Comparison of ENCODE assay signal across 7 cellular contexts in genomic region chr10:73999703-74000102, GRCh38. TPM values are rescaled to one million over a fixed set of nuclear protein-coding genes. Genes with fewer than 3 reads are reported as not detected.
DNase-seq lines count a peak whose midpoint lies in the region; ATAC-seq, FAIRE-seq and TF ChIP-seq lines count a peak whose summit lies in the region.

No MANE protein-coding gene starts in this region.

- CTCF ChIA-PET in IMR-90 (lab: Yijun Ruan, JAX): interaction anchor here (0.6 to 2.4 kb wide), 8 partner anchors 11 to 123 kb away, joined by 3 to 14 read pairs (median 4); no protein-coding TSS in a partner anchor

- peaks cover 0 to 37% of the 10 kb centered on the region in 2 experiments; a peak in 2 of 4 replicates for H3K79me1 ChIP-seq in IMR-90 (ENCODE audit: low read depth in 1 of 2, low read length in 2 of 2)

- H2BK20ac ChIP-seq in IMR-90 (ENCODE audit: low read depth, low read length): no peak overlapping the region

- H4K5ac ChIP-seq in IMR-90 (ENCODE audit: low read depth, low read length): no peak overlapping the region

- H2BK5ac ChIP-seq in IMR-90 (ENCODE audit: low read depth, low read length, poor library complexity, severe bottlenecking): peak overlapping the region; percentile 92

- no peaks in the 10 kb centered on the region for H3K27me3 ChIP-seq in IMR-90 (ENCODE audit: control insufficient read depth, insufficient read depth, low read length)
- peaks cover 0 to 4% (median 0%) of the 10 kb centered on the region in 5 donors for H3K27me3 ChIP-seq in subcutaneous abdominal adipose tissue (ENCODE audit: control insufficient read depth in 5 of 5, insufficient read depth in 4 of 5, low read length in 5 of 5)

- H3K9me3 ChIP-seq in IMR-90 (ENCODE audit: control insufficient read depth, insufficient read depth, low read length) (no peaks in the 10 kb centered on the region), subcutaneous abdominal adipose tissue (ENCODE audit: control insufficient read depth in 5 of 5, low read length in 5 of 5) (peaks cover 0 to 2% (median 0%) of the 10 kb centered on the region in 5 donors)

- H3K9ac ChIP-seq in IMR-90 (ENCODE audit: low read depth, low read length) (peak overlapping the region; percentile 99), subcutaneous abdominal adipose tissue (ENCODE audit: low read length in 5 of 5) (peak overlapping the region; percentile 93 to 98 (median 97))

- peak overlapping the region; percentile 100 for H3K14ac ChIP-seq in IMR-90 (replicated peaks; ENCODE audit: low read depth, low read length)

- no peak overlapping the region for H2AFZ ChIP-seq in IMR-90 (replicated peaks; ENCODE audit: low read length, poor library complexity)

- no peak for ATAC-seq in IMR-90 (ENCODE audit: low read depth)
- ATAC-seq in HG03354 (IDR thresholded peaks at IDR 0.05; ENCODE audit: poor library complexity, severe bottlenecking, unreplicated experiment): no peak

- no peak for TF ChIP-seq POLR2A in IMR-90 (IDR thresholded peaks at IDR 0.05; ENCODE audit: low read depth, low read length)
- no peak for TF ChIP-seq POLR2A in erythroblast (IDR thresholded peaks at IDR 0.05; ENCODE audit: low read length)
- no peak for TF ChIP-seq POLR2A in H54 (IDR thresholded peaks at IDR 0.05; ENCODE audit: low read depth, low read length)

- POLR2A ChIA-PET in IMR-90 (lab: Charles Lee; ENCODE audit: unreplicated experiment): interaction anchor here (0.5 to 2.5 kb wide), 8 partner anchors 12 to 112 kb away, joined by 3 to 16 read pairs (median 9); no protein-coding TSS in a partner anchor

- peak overlapping the region; percentile 49; the same call in 1 of the 3 replicates for H2BK15ac ChIP-seq in IMR-90 (ENCODE audit: low read depth, low read length)

- peak overlapping the region; percentile 92 for H3K4me3 ChIP-seq in IMR-90 (ENCODE audit: insufficient read depth, low read depth, low read length)
- H3K4me3 ChIP-seq in astrocyte of the cerebellum (ENCODE audit: low read depth, low read length): peak overlapping the region; percentile 74
- H3K4me3 ChIP-seq in subcutaneous abdominal adipose tissue (ENCODE audit: low read depth in 1 of 5, low read length in 5 of 5): peak overlapping the region; percentile 96 to 100 (median 98)

- WGBS in IMR-90 (ENCODE audit: extremely low coverage in 2 of 2, insufficient read length in 1 of 2), 2 experiments: no CpG with 5 or more reads among the region's 1 CpG

- peak overlapping the region; percentile 83 for H3K4me2 ChIP-seq in IMR-90 (ENCODE audit: low read depth, low read length)

- dilution Hi-C loops in IMR-90 (cut with HindIII; ENCODE audit: low sequenced_read_pairs, unreplicated experiment): no loop called here

- in situ Hi-C loops in IMR-90 (cut with MboI; ENCODE audit: low sequenced_read_pairs): no loop called here
- in situ Hi-C loops in astrocyte of the cerebellum (cut with HindIII; ENCODE audit: low sequenced_read_pairs): no loop called here

- peak overlapping the region; percentile 76 to 93; a peak in 2 of 4 replicates for H4K8ac ChIP-seq in IMR-90 (ENCODE audit: low read depth in 2 of 2, low read length in 2 of 2)

- H4K20me1 ChIP-seq in IMR-90 (ENCODE audit: insufficient read depth, low read length): peaks cover 66% of the 10 kb centered on the region

- FAIRE-seq in H54 (lab: Jason Lieb, UNC): no peak

- peak overlapping the region; percentile 94 for H4K91ac ChIP-seq in IMR-90 (ENCODE audit: insufficient read depth, low read depth, low read length)

- H3K56ac ChIP-seq in IMR-90 (ENCODE audit: extremely low read depth, insufficient read depth, low read length): peak overlapping the region; percentile 97

- TF ChIP-seq CTCF in IMR-90 (conservative IDR thresholded peaks at IDR 0.05; ENCODE audit: low read depth, low read length) (no peak), astrocyte of the cerebellum (IDR thresholded peaks at IDR 0.05; ENCODE audit: low read depth, low read length, missing control alignments) (no peak)

- H3K9me1 ChIP-seq in IMR-90 (ENCODE audit: insufficient read depth, low read length): peaks cover 13% of the 10 kb centered on the region

- H3K4ac ChIP-seq in IMR-90 (ENCODE audit: low read depth, low read length): peak overlapping the region; percentile 98

- H2AK9ac ChIP-seq in IMR-90 (replicated peaks; ENCODE audit: low read depth, low read length, poor library complexity): peak overlapping the region; percentile 99

- BruUV-seq in IMR-90 (replicated peaks; lab: Mats Ljungman, UMichigan): TSS peak; percentile 45

- H3K4me1 ChIP-seq in IMR-90 (ENCODE audit: control insufficient read depth, insufficient read depth, low read length) (peaks cover 7% of the 10 kb centered on the region; the same call in 1 of the 2 replicates), subcutaneous abdominal adipose tissue (ENCODE audit: control insufficient read depth in 5 of 5, insufficient read depth in 5 of 5, low read length in 5 of 5) (peaks cover 18 to 42% (median 35%) of the 10 kb centered on the region in 5 donors)

- H2BK120ac ChIP-seq in IMR-90 (ENCODE audit: low read depth, low read length): peak overlapping the region; percentile 77; the same call in 1 of the 2 replicates

- H3K18ac ChIP-seq in IMR-90 (ENCODE audit: low read depth, low read length): peak overlapping the region; percentile 40; the same call in 1 of the 2 replicates

- no peak for TF ChIP-seq RAD21 in IMR-90 (IDR thresholded peaks at IDR 0.05; ENCODE audit: low read length)

- H3K36me3 ChIP-seq in IMR-90 (ENCODE audit: control insufficient read depth, insufficient read depth, low read length) (peaks cover 16% of the 10 kb centered on the region), subcutaneous abdominal adipose tissue (ENCODE audit: control insufficient read depth in 5 of 5, insufficient read depth in 5 of 5, low read length in 5 of 5) (no peaks in the 10 kb centered on the region)

- H3K27ac ChIP-seq in IMR-90 (ENCODE audit: insufficient read depth, low read length) (peak overlapping the region; percentile 99), subcutaneous abdominal adipose tissue (ENCODE audit: low read depth, low read length) (peak overlapping the region; percentile 99)

- DNase-seq in IMR-90 (peak; percentile 59), astrocyte of the cerebellum (ENCODE audit: low read depth) (no peak), iris pigment epithelial cell (ENCODE audit: low read depth) (peak; percentile 70), erythroblast (lab: John Stamatoyannopoulos, UW) (no peak), H54 (ENCODE audit: insufficient read length, low spot score) (no peak)

- intact Hi-C loops in IMR-90 (cut with micrococcal nuclease): loop anchor here (1.0 to 5.0 kb wide), 4 partner anchors 36 to 113 kb away; no protein-coding TSS in a partner anchor

- H3K23ac ChIP-seq in IMR-90 (ENCODE audit: low read depth, low read length): peak overlapping the region; percentile 90

- peak overlapping the region; percentile 65; the same call in 1 of the 2 replicates for H2AK5ac ChIP-seq in IMR-90 (ENCODE audit: low read depth, low read length)

TF ChIP-seq in IMR-90, 13 proteins besides CTCF, POLR2A, EP300 and RAD21:
- TF ChIP-seq FOS (IDR thresholded peaks at IDR 0.05; ENCODE audit: low read depth, low read length) (no peak), RFX5 (IDR thresholded peaks at IDR 0.05; ENCODE audit: low read depth, low read length) (no peak), NFE2L2 (IDR thresholded peaks at IDR 0.05; ENCODE audit: low read depth, low read length) (no peak), MXI1 (IDR thresholded peaks at IDR 0.05; ENCODE audit: borderline replicate concordance, low read depth, low read length) (no peak), BHLHE40 (IDR thresholded peaks at IDR 0.05; ENCODE audit: low read depth, low read length) (no peak), RCOR1 (IDR thresholded peaks at IDR 0.05; ENCODE audit: insufficient replicate concordance, low read length) (no peak), CEBPB (IDR thresholded peaks at IDR 0.05; ENCODE audit: low read depth, low read length) (no peak), MAFK (IDR thresholded peaks at IDR 0.05; ENCODE audit: low read depth, low read length) (no peak), ELK1 (IDR thresholded peaks at IDR 0.05; ENCODE audit: borderline replicate concordance, low read depth, low read length) (no peak), SMC3 (IDR thresholded peaks at IDR 0.05; ENCODE audit: low read depth, low read length) (no peak), MAZ (IDR thresholded peaks at IDR 0.05; ENCODE audit: borderline replicate concordance, low read depth, low read length) (no peak)

RNA-seq across cellular contexts. Expression of gene VCL, which starts 1.8 kb away (rescaled TPM):
- 283 and 316 TPM in 2 replicates for total RNA-seq in IMR-90 (2012; rRNA removed)
- 193 and 227 TPM in 2 replicates for polyA plus RNA-seq in IMR-90 (2012; rRNA removed)
- polyA plus RNA-seq in IMR-90 (2012; cell fraction: cytosol; rRNA removed): 85.9 and 102 TPM in 2 replicates
- 176 and 458 TPM in 2 replicates for polyA plus RNA-seq in IMR-90 (2012; cell fraction: nucleus; rRNA removed; ENCODE audit: low replicate concordance)

Comparison
In these comparisons a context has a peak if more than half of its experiments do, and no peak if none do; other contexts are left out.
1. DNase-seq: peak in IMR-90 (single experiment) and iris pigment epithelial cell (single experiment); none in astrocyte of the cerebellum (single experiment), erythroblast (0 of 2) and H54 (single experiment).
2. Peak in every context shown above with its lines, with median percentiles within 50 percentile points of each other: H3K4me3 ChIP-seq.